Comparison of ENCODE assay signal across 22 cellular contexts in genomic region chr2:168201722-168202121, GRCh38. TPM values are rescaled to one million over a fixed set of nuclear protein-coding genes. Genes with fewer than 3 reads are reported as not detected.
DNase-seq lines count a peak whose midpoint lies in the region; FAIRE-seq and TF ChIP-seq lines count a peak whose summit lies in the region.
"Had no signal": no experiment of that assay in that cellular context is flagged by ENCODE, and none has a peak within 500 bp of the region (broad histone marks: within the 10 kb centered on the region; RNA-seq: fewer than 3 reads in every experiment).

No MANE protein-coding gene starts in this region.

- H3K27me3 Mint-ChIP-seq in Calu3 (ENCODE audit: unreplicated experiment), result no peaks in the 10 kb centered on the region
- no peaks in the 10 kb centered on the region for H3K27me3 Mint-ChIP-seq in progenitor cell of endocrine pancreas
- H3K27me3 Mint-ChIP-seq: activated CD8-positive, alpha-beta T cell treated with anti-CD3 and anti-CD28 coated beads for 36 hours; activated naive CD8-positive, alpha-beta T cell; CD4-positive, CD25-positive, alpha-beta regulatory T cell had no signal

- H3K36me3 Mint-ChIP-seq in Calu3 (ENCODE audit: insufficient read depth, unreplicated experiment) (peaks cover 48% of the 10 kb centered on the region), progenitor cell of endocrine pancreas (ENCODE audit: insufficient read depth) (peaks cover 22% of the 10 kb centered on the region)

- intact Hi-C loops in Calu3 (cut with micrococcal nuclease; ENCODE audit: unreplicated experiment), result no loop called here
- intact Hi-C loops in breast epithelium (cut with DNase I; ENCODE audit: low total_unique reads), result no loop called here

- FAIRE-seq in RCC 7860 (lab: Jason Lieb, UNC), result no peak
- FAIRE-seq: GM12878, small intestine had no signal

- H3K36me3 ChIP-seq in breast epithelium, result no peaks in the 10 kb centered on the region
- H3K36me3 ChIP-seq: esophagus squamous epithelium, MG63, SJCRH30, WERI-Rb-1 had no signal

- no TSS peak for BruUV-seq in Calu3 (replicated peaks; lab: Mats Ljungman, UMichigan)

- H3K27me3 ChIP-seq in layer of hippocampus (ENCODE audit: control insufficient read depth, insufficient read depth, low read length) (no peaks in the 10 kb centered on the region), breast epithelium (no peaks in the 10 kb centered on the region)
- H3K27me3 ChIP-seq: esophagus squamous epithelium, MG63, SJCRH30 had no signal

- H3K27ac ChIP-seq in angular gyrus (ENCODE audit: low read depth, low read length) (peak overlapping the region; percentile 56), layer of hippocampus (ENCODE audit: low read depth, low read length) (peak overlapping the region; percentile 35), breast epithelium (no peak overlapping the region)
- H3K27ac ChIP-seq: esophagus squamous epithelium, SJCRH30, WERI-Rb-1 had no signal

- CTCF ChIA-PET in Calu3 (lab: Charles Lee), result interaction anchor here (1.0 to 1.5 kb wide), 2 partner anchors 12 to 135 kb away, joined by 4 to 5 read pairs; no protein-coding TSS in a partner anchor

- H3K4me1 ChIP-seq in breast epithelium, result peaks cover 0 to 7% of the 10 kb centered on the region in 2 donors
- H3K4me1 ChIP-seq: SJCRH30 had no signal

- DNase-seq in Calu3 (no peak), progenitor cell of endocrine pancreas (ENCODE audit: low spot score, unreplicated experiment) (no peak), RCC 7860 (ENCODE audit: low spot score) (no peak), iPS-NIHi11 (ENCODE audit: low spot score) (no peak), breast epithelium (ENCODE audit: low spot score in 2 of 2) (no peak)
- no peak for DNase-seq in central memory CD4-positive, alpha-beta T cell
- DNase-seq: activated CD8-positive, alpha-beta T cell treated with anti-CD3 and anti-CD28 coated beads for 36 hours; activated T-cell treated with anti-CD3 and anti-CD28 coated beads, Interleukin-2, amount 50 U/mL, for 4 hours; CD4-positive, CD25-positive, alpha-beta regulatory T cell; effector CD4-positive, alpha-beta T cell; esophagus squamous epithelium; MG63; NCI-H1436 treated with DMSO at 0.1 percent for 48 hours; posterior cingulate gyrus; SJCRH30; small intestine; stimulated activated CD4-positive, alpha-beta T cell treated with anti-CD3 and anti-CD28 coated beads, Interleukin-4, amount 100 ng/mL, for 24 hours; WERI-Rb-1 had no signal

- H3K4me1 Mint-ChIP-seq in Calu3 (ENCODE audit: low read depth, unreplicated experiment), result peaks cover 74% of the 10 kb centered on the region
- peaks cover 33% of the 10 kb centered on the region for H3K4me1 Mint-ChIP-seq in progenitor cell of endocrine pancreas (ENCODE audit: low read depth)

- peak overlapping the region; percentile 83 for H3K27ac Mint-ChIP-seq in Calu3 (ENCODE audit: unreplicated experiment)
- H3K27ac Mint-ChIP-seq in progenitor cell of endocrine pancreas, result peak overlapping the region; percentile 84

- no peak for TF ChIP-seq CTCF in Calu3 (IDR thresholded peaks at IDR 0.05; ENCODE audit: unreplicated experiment)
- no peak for TF ChIP-seq CTCF in progenitor cell of endocrine pancreas (IDR thresholded peaks at IDR 0.05; ENCODE audit: unreplicated experiment)
- TF ChIP-seq CTCF in breast epithelium (IDR thresholded peaks at IDR 0.05), result no peak

- H3K4me3 Mint-ChIP-seq in Calu3 (ENCODE audit: low read depth, unreplicated experiment) (peak overlapping the region; percentile 20), progenitor cell of endocrine pancreas (ENCODE audit: low read depth) (peak overlapping the region; percentile 12)
- H3K4me3 Mint-ChIP-seq: activated CD8-positive, alpha-beta T cell treated with anti-CD3 and anti-CD28 coated beads for 36 hours; activated naive CD8-positive, alpha-beta T cell; activated T-cell treated with anti-CD3 and anti-CD28 coated beads, Interleukin-2, amount 50 U/mL, for 4 hours; CD4-positive, CD25-positive, alpha-beta regulatory T cell had no signal

- H3K4me3 ChIP-seq in breast epithelium, result no peak overlapping the region
- H3K4me3 ChIP-seq: esophagus squamous epithelium, GM12878, MG63, SJCRH30 had no signal

- no peak for TF ChIP-seq POLR2A in breast epithelium (IDR thresholded peaks at IDR 0.05)

- no peaks in the 10 kb centered on the region for H3K9me3 Mint-ChIP-seq in Calu3 (ENCODE audit: low read depth, unreplicated experiment)
- peaks cover 17% of the 10 kb centered on the region for H3K9me3 Mint-ChIP-seq in progenitor cell of endocrine pancreas (ENCODE audit: low read depth)
- H3K9me3 Mint-ChIP-seq: activated CD8-positive, alpha-beta T cell treated with anti-CD3 and anti-CD28 coated beads for 36 hours; activated T-cell treated with anti-CD3 and anti-CD28 coated beads, Interleukin-2, amount 50 U/mL, for 4 hours had no signal

- H3K9me3 ChIP-seq in breast epithelium, result no peaks in the 10 kb centered on the region
- H3K9me3 ChIP-seq: esophagus squamous epithelium, MG63, SJCRH30 had no signal

RNA-seq across cellular contexts. Expression of gene STK39, which starts 45.7 kb away (rescaled TPM):
- total RNA-seq in Calu3 (2022) (100 and 110 TPM in 2 replicates), progenitor cell of endocrine pancreas (21.1 and 22.9 TPM in 2 replicates), breast epithelium (10 to 100 TPM; 16.4 to 22.9 (median 19.2) TPM)

Comparison
In these comparisons a context has a peak if more than half of its experiments do, and no peak if none do; other contexts are left out.
1. H3K27ac ChIP-seq: peak in angular gyrus (single experiment) and layer of hippocampus (single experiment); none in breast epithelium (0 of 2).